ENCODE assay signal across 12 cellular contexts in genomic region chr12:57793920-57794319, GRCh38. TPM values are rescaled to one million over a fixed set of nuclear protein-coding genes. Genes with fewer than 3 reads are reported as not detected.
DNase-seq lines count a peak whose midpoint lies in the region; TF ChIP-seq lines count a peak whose summit lies in the region.
"Had no signal": no experiment of that assay in that cellular context is flagged by ENCODE, and none has a peak within 500 bp of the region (broad histone marks: within the 10 kb centered on the region; RNA-seq: fewer than 3 reads in every experiment).

No MANE protein-coding gene starts in this region.

- H3K9me3 Mint-ChIP-seq in HFFc6, result no peaks in the 10 kb centered on the region
- no peaks in the 10 kb centered on the region for H3K9me3 Mint-ChIP-seq in activated naive CD8-positive, alpha-beta T cell treated with anti-CD3 and anti-CD28 coated beads for 36 hours

- peaks cover 32% of the 10 kb centered on the region for H3K4me1 Mint-ChIP-seq in HFFc6 (ENCODE audit: low read depth)
- H3K4me1 Mint-ChIP-seq in activated naive CD8-positive, alpha-beta T cell treated with anti-CD3 and anti-CD28 coated beads for 36 hours, result peaks cover 17% of the 10 kb centered on the region

- DNase-seq in AG10803 (ENCODE audit: low read depth) (peak; percentile 79), HFFc6 (peak; percentile 81), hepatic stellate cell (ENCODE audit: low spot score) (peak; percentile 71), COR-L47 (lab: John Stamatoyannopoulos, UW) (no peak), NCI-H146 treated with DMSO at 0.1 percent for 48 hours (lab: John Stamatoyannopoulos, UW; ENCODE audit: unreplicated experiment) (no peak), globus pallidus (ENCODE audit: low spot score) (no peak)
- DNase-seq in activated naive CD8-positive, alpha-beta T cell treated with anti-CD3 and anti-CD28 coated beads for 36 hours, result no peak
- DNase-seq in NK-92 treated with Interleukin-12 subunit alpha and Interleukin-12 subunit beta, amount 100 ng/mL, for 24 hours (lab: John Stamatoyannopoulos, UW), result no peak
- DNase-seq: activated CD4-positive, alpha-beta T cell treated with anti-CD3 and anti-CD28 coated beads, Interleukin-2, amount 50 U/mL, for 4 hours; NCI-H526 treated with DMSO at 0.1 percent for 48 hours; sigmoid colon had no signal

- TF ChIP-seq CTCF in AG10803 (conservative IDR thresholded peaks at IDR 0.05; ENCODE audit: low read length), result no peak
- no peak for TF ChIP-seq CTCF in HFFc6 (IDR thresholded peaks at IDR 0.05)

- no peak overlapping the region for H3K4me3 ChIP-seq in AG10803 (ENCODE audit: low read length)
- H3K4me3 ChIP-seq: sigmoid colon, upper lobe of right lung had no signal

- peaks cover 28% of the 10 kb centered on the region for H3K36me3 Mint-ChIP-seq in HFFc6 (ENCODE audit: low read depth)
- peaks cover 22% of the 10 kb centered on the region for H3K36me3 Mint-ChIP-seq in activated naive CD8-positive, alpha-beta T cell treated with anti-CD3 and anti-CD28 coated beads for 36 hours

- H3K27ac Mint-ChIP-seq in HFFc6, result peak overlapping the region; percentile 89
- peak overlapping the region; percentile 49 for H3K27ac Mint-ChIP-seq in activated naive CD8-positive, alpha-beta T cell treated with anti-CD3 and anti-CD28 coated beads for 36 hours

- no peaks in the 10 kb centered on the region for H3K27me3 Mint-ChIP-seq in HFFc6 (ENCODE audit: insufficient read depth)
- H3K27me3 Mint-ChIP-seq in activated naive CD8-positive, alpha-beta T cell treated with anti-CD3 and anti-CD28 coated beads for 36 hours, result no peaks in the 10 kb centered on the region

- H3K4me3 Mint-ChIP-seq in HFFc6, result peak overlapping the region; percentile 16; the same call in 1 of the 2 replicates
- H3K4me3 Mint-ChIP-seq in activated naive CD8-positive, alpha-beta T cell treated with anti-CD3 and anti-CD28 coated beads for 36 hours, result no peak overlapping the region

RNA-seq across cellular contexts. Expression of gene TSFM, which starts 11.3 kb away (rescaled TPM):
- total RNA-seq in HFFc6 (2021; fragmentation: NEBNext Ultra II Directional; extraction: Animal tissue kit (Norgen Biotek cat#: 25700)), result 10 to 100 TPM; 28.6 to 36.8 (median 33.7) TPM
- 10 to 100 TPM; 67.7 to 74.7 TPM for total RNA-seq in activated naive CD8-positive, alpha-beta T cell treated with anti-CD3 and anti-CD28 coated beads for 36 hours

RNA-seq across cellular contexts. Expression of gene EEF1AKMT3, which starts 21.5 kb away (rescaled TPM):
- total RNA-seq in HFFc6 (2021; fragmentation: NEBNext Ultra II Directional; extraction: Animal tissue kit (Norgen Biotek cat#: 25700)), result 1 to 10 TPM; 6.3 to 9.0 (median 7.8) TPM
- total RNA-seq in activated naive CD8-positive, alpha-beta T cell treated with anti-CD3 and anti-CD28 coated beads for 36 hours, result 1 to 10 TPM; 3.7 to 3.9 TPM

RNA-seq across cellular contexts. Expression of gene METTL1, which starts 22.0 kb away (rescaled TPM):
- total RNA-seq in HFFc6 (2021; fragmentation: NEBNext Ultra II Directional; extraction: Animal tissue kit (Norgen Biotek cat#: 25700)), result 10 to 100 TPM; 30.0 to 41.8 (median 36.0) TPM
- total RNA-seq in activated naive CD8-positive, alpha-beta T cell treated with anti-CD3 and anti-CD28 coated beads for 36 hours, result 10 to 100 TPM; 59.6 to 60.1 TPM

RNA-seq across cellular contexts. Expression of gene AVIL, which starts 24.6 kb away (rescaled TPM):
- total RNA-seq in HFFc6 (2021; fragmentation: NEBNext Ultra II Directional; extraction: Animal tissue kit (Norgen Biotek cat#: 25700)), result 1 to 10 TPM in 1 of 6 experiments, under 1 TPM in 5; 0.14 to 1.1 (median 0.67) TPM
- 1 to 10 TPM; 1.2 to 1.8 TPM for total RNA-seq in activated naive CD8-positive, alpha-beta T cell treated with anti-CD3 and anti-CD28 coated beads for 36 hours

RNA-seq across cellular contexts. Expression of gene CYP27B1, which starts 27.0 kb away (rescaled TPM):
- total RNA-seq in HFFc6 (2021; fragmentation: NEBNext Ultra II Directional; extraction: Animal tissue kit (Norgen Biotek cat#: 25700)), result 1 to 10 TPM in 3 of 6 experiments, under 1 TPM in 3; 0.57 to 1.8 (median 0.96) TPM
- 10 to 100 TPM in 1 of 2 experiments, 1 to 10 TPM in 1; 9.6 to 12.0 TPM for total RNA-seq in activated naive CD8-positive, alpha-beta T cell treated with anti-CD3 and anti-CD28 coated beads for 36 hours

Comparison
In these comparisons a context has a peak if more than half of its experiments do, and no peak if none do; other contexts are left out.
1. DNase-seq: peak in AG10803 (single experiment), HFFc6 (single experiment) and hepatic stellate cell (single experiment); none in activated naive CD8-positive, alpha-beta T cell treated with anti-CD3 and anti-CD28 coated beads for 36 hours (single experiment), COR-L47 (single experiment), NCI-H146 treated with DMSO at 0.1 percent for 48 hours (single experiment), NK-92 treated with Interleukin-12 subunit alpha and Interleukin-12 subunit beta, amount 100 ng/mL, for 24 hours (single experiment) and globus pallidus (single experiment).